ENCODE assay signal across 1 cellular context in genomic region chr14:34368115-34368970, GRCh38.
A peak's percentile ranks its signal among the peaks of the same experiment; 100 is the strongest.
TF ChIP-seq lines count a peak whose summit lies in the region.

No MANE protein-coding gene starts in this region.

TF ChIP-seq in HepG2, 621 proteins besides CTCF, POLR2A, EP300 and RAD21 (continued from another document and continues in another):
- TF ChIP-seq SRY (CRISPR knock-in tag; IDR thresholded peaks at IDR 0.05) (no peak), FOXP1 (IDR thresholded peaks at IDR 0.05) (no peak), FOXP1 (CRISPR knock-in tag; IDR thresholded peaks at IDR 0.05) (peak; percentile 84), MXD3 (CRISPR knock-in tag; IDR thresholded peaks at IDR 0.05) (no peak), TCF7L2 (IDR thresholded peaks at IDR 0.05; ENCODE audit: low read depth, low read length) (peak; percentile 91), PBX3 (CRISPR knock-in tag; IDR thresholded peaks at IDR 0.05; ENCODE audit: borderline replicate concordance) (0 out of 2 replicates have a peak, but pooled peaks have one; percentile 13), ZBTB8A (CRISPR knock-in tag; IDR thresholded peaks at IDR 0.05; ENCODE audit: borderline replicate concordance, low read depth) (no peak), FOSL1 (CRISPR knock-in tag; IDR thresholded peaks at IDR 0.05; ENCODE audit: borderline replicate concordance) (peak; percentile 74; the same call in 1 of the 2 replicates), NFYC (CRISPR knock-in tag; IDR thresholded peaks at IDR 0.05) (no peak), MAFF (IDR thresholded peaks at IDR 0.05; ENCODE audit: low read depth, low read length) (peak; percentile 88), ARID5B (CRISPR knock-in tag; IDR thresholded peaks at IDR 0.05) (peak; percentile 88), NR2F6 (IDR thresholded peaks at IDR 0.05) (peak; percentile 38), NR2F6 (CRISPR knock-in tag; IDR thresholded peaks at IDR 0.05) (no peak), RARA (CRISPR knock-in tag; IDR thresholded peaks at IDR 0.05) (peak; percentile 46), DNMT1 (CRISPR knock-in tag; IDR thresholded peaks at IDR 0.05) (no peak), KAT8 (CRISPR knock-in tag; IDR thresholded peaks at IDR 0.05) (peak; percentile 57; the same call in 1 of the 2 replicates), NBN (conservative IDR thresholded peaks at IDR 0.05) (no peak), SAP130 (CRISPR knock-in tag; IDR thresholded peaks at IDR 0.05; ENCODE audit: low read depth) (peak; percentile 28), ARNTL (CRISPR knock-in tag; IDR thresholded peaks at IDR 0.05) (0 out of 2 replicates have a peak, but pooled peaks have one; percentile 24), ZNF136 (CRISPR knock-in tag; IDR thresholded peaks at IDR 0.05; ENCODE audit: low read depth) (no peak), FOSL2 (CRISPR knock-in tag; IDR thresholded peaks at IDR 0.05) (peak; percentile 98), ELF4 (CRISPR knock-in tag; IDR thresholded peaks at IDR 0.05; ENCODE audit: borderline replicate concordance) (no peak), MIER3 (CRISPR knock-in tag; IDR thresholded peaks at IDR 0.05; ENCODE audit: borderline replicate concordance) (peak; percentile 79; the same call in 1 of the 2 replicates), SIX1 (CRISPR knock-in tag; IDR thresholded peaks at IDR 0.05; ENCODE audit: borderline replicate concordance) (0 out of 2 replicates have a peak, but pooled peaks have one; percentile 7), SYNCRIP (IDR thresholded peaks at IDR 0.05; ENCODE audit: insufficient read depth, low read depth, low read length) (no peak), ZMYM3 (CRISPR knock-in tag; IDR thresholded peaks at IDR 0.05) (peak; percentile 50; the same call in 1 of the 2 replicates), RNF2 (conservative IDR thresholded peaks at IDR 0.05; ENCODE audit: low read depth) (no peak), ATF3 (CRISPR knock-in tag; IDR thresholded peaks at IDR 0.05) (peak; percentile 83), KDM5A (IDR thresholded peaks at IDR 0.05; ENCODE audit: borderline replicate concordance, low read length) (no peak), SOX13 (IDR thresholded peaks at IDR 0.05) (peak; percentile 54; the same call in 1 of the 2 replicates), SOX13 (CRISPR knock-in tag; conservative IDR thresholded peaks at IDR 0.05 in 1 of 2, IDR thresholded peaks at IDR 0.05 in 1 of 2) (peak in 1 of 2 experiments; percentile 81; a peak in 2 of 4 replicates), ZNF7 (CRISPR knock-in tag; IDR thresholded peaks at IDR 0.05) (no peak), NFE2L1 (CRISPR knock-in tag; IDR thresholded peaks at IDR 0.05; ENCODE audit: borderline replicate concordance) (no peak), ZNF501 (CRISPR knock-in tag; IDR thresholded peaks at IDR 0.05) (peak; percentile 63)
- TF ChIP-seq, protein P1, sequence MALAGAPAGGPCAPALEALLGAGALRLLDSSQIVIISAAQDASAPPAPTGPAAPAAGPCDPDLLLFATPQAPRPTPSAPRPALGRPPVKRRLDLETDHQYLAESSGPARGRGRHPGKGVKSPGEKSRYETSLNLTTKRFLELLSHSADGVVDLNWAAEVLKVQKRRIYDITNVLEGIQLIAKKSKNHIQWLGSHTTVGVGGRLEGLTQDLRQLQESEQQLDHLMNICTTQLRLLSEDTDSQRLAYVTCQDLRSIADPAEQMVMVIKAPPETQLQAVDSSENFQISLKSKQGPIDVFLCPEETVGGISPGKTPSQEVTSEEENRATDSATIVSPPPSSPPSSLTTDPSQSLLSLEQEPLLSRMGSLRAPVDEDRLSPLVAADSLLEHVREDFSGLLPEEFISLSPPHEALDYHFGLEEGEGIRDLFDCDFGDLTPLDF (CRISPR knock-in tag; IDR thresholded peaks at IDR 0.05), result 0 out of 2 replicates have a peak, but pooled peaks have one; percentile 44
- TF ChIP-seq, protein P2, sequence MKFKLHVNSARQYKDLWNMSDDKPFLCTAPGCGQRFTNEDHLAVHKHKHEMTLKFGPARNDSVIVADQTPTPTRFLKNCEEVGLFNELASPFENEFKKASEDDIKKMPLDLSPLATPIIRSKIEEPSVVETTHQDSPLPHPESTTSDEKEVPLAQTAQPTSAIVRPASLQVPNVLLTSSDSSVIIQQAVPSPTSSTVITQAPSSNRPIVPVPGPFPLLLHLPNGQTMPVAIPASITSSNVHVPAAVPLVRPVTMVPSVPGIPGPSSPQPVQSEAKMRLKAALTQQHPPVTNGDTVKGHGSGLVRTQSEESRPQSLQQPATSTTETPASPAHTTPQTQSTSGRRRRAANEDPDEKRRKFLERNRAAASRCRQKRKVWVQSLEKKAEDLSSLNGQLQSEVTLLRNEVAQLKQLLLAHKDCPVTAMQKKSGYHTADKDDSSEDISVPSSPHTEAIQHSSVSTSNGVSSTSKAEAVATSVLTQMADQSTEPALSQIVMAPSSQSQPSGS (CRISPR knock-in tag; IDR thresholded peaks at IDR 0.05), result peak; percentile 61
- TF ChIP-seq, protein P3, sequence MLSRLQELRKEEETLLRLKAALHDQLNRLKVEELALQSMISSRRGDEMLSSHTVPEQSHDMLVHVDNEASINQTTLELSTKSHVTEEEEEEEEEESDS (CRISPR knock-in tag; IDR thresholded peaks at IDR 0.05; ENCODE audit: borderline replicate concordance), result no peak
- TF ChIP-seq, protein P4, sequence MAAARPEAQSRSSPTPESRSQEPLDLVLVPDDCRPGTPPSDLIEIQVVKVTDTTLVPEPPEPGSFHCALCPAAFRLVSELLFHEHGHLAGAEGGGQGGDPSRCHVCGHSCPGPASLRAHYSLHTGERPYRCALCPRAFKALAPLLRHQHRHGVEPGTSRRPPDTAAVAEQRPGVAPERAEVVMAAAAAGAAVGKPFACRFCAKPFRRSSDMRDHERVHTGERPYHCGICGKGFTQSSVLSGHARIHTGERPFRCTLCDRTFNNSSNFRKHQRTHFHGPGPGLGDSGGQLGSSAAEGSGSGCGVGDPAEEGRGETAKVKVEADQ (CRISPR knock-in tag; IDR thresholded peaks at IDR 0.05; ENCODE audit: borderline replicate concordance), result no peak
- TF ChIP-seq, protein P5, sequence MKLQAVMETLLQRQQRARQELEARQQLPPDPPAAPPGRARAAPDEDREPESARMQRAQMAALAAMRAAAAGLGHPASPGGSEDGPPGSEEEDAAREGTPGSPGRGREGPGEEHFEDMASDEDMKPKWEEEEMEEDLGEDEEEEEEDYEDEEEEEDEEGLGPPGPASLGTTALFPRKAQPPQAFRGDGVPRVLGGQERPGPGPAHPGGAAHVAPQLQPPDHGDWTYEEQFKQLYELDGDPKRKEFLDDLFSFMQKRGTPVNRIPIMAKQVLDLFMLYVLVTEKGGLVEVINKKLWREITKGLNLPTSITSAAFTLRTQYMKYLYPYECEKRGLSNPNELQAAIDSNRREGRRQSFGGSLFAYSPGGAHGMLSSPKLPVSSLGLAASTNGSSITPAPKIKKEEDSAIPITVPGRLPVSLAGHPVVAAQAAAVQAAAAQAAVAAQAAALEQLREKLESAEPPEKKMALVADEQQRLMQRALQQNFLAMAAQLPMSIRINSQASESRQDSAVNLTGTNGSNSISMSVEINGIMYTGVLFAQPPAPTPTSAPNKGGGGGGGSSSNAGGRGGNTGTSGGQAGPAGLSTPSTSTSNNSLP (IDR thresholded peaks at IDR 0.05; ENCODE audit: low read depth, low read length), result peak; percentile 98
- TF ChIP-seq, protein P6, sequence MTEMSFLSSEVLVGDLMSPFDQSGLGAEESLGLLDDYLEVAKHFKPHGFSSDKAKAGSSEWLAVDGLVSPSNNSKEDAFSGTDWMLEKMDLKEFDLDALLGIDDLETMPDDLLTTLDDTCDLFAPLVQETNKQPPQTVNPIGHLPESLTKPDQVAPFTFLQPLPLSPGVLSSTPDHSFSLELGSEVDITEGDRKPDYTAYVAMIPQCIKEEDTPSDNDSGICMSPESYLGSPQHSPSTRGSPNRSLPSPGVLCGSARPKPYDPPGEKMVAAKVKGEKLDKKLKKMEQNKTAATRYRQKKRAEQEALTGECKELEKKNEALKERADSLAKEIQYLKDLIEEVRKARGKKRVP (CRISPR knock-in tag; IDR thresholded peaks at IDR 0.05), result peak in 1 of 2 experiments; percentile 92; a peak in 2 of 4 replicates
- TF ChIP-seq, protein P7, sequence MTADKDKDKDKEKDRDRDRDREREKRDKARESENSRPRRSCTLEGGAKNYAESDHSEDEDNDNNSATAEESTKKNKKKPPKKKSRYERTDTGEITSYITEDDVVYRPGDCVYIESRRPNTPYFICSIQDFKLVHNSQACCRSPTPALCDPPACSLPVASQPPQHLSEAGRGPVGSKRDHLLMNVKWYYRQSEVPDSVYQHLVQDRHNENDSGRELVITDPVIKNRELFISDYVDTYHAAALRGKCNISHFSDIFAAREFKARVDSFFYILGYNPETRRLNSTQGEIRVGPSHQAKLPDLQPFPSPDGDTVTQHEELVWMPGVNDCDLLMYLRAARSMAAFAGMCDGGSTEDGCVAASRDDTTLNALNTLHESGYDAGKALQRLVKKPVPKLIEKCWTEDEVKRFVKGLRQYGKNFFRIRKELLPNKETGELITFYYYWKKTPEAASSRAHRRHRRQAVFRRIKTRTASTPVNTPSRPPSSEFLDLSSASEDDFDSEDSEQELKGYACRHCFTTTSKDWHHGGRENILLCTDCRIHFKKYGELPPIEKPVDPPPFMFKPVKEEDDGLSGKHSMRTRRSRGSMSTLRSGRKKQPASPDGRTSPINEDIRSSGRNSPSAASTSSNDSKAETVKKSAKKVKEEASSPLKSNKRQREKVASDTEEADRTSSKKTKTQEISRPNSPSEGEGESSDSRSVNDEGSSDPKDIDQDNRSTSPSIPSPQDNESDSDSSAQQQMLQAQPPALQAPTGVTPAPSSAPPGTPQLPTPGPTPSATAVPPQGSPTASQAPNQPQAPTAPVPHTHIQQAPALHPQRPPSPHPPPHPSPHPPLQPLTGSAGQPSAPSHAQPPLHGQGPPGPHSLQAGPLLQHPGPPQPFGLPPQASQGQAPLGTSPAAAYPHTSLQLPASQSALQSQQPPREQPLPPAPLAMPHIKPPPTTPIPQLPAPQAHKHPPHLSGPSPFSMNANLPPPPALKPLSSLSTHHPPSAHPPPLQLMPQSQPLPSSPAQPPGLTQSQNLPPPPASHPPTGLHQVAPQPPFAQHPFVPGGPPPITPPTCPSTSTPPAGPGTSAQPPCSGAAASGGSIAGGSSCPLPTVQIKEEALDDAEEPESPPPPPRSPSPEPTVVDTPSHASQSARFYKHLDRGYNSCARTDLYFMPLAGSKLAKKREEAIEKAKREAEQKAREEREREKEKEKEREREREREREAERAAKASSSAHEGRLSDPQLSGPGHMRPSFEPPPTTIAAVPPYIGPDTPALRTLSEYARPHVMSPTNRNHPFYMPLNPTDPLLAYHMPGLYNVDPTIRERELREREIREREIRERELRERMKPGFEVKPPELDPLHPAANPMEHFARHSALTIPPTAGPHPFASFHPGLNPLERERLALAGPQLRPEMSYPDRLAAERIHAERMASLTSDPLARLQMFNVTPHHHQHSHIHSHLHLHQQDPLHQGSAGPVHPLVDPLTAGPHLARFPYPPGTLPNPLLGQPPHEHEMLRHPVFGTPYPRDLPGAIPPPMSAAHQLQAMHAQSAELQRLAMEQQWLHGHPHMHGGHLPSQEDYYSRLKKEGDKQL (CRISPR knock-in tag; IDR thresholded peaks at IDR 0.05; ENCODE audit: low read depth), result 0 out of 2 replicates have a peak, but pooled peaks have one; percentile 14
